2 cellular contexts compared by ENCODE assay signal in the genomic region with DNA sequence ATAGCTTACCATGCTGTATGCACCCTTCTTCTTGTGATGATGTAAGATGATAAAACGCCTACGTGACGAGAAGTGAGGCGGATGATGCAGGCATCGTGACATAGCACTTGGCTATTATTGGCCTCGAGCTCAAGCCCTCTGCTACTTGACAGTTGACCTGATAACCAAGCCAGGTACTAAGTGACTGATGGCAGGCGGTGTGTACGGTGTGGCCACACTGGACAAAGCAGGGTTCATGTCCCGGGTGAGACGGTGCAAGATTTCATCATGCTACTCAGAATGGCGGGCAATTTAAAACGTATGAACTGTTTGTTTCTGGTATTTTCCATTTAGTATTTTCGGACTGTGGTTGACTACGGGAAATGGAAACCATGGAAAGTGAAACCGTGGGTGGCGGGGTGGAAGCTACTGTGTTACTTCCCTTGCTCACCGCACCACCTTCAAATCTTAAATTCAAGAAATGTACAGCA.
TF ChIP-seq lines count a peak whose summit lies in the region.

No MANE protein-coding gene starts in this region.

TF ChIP-seq in H1, 55 proteins besides CTCF, POLR2A, EP300 and RAD21 (continues in another document):
- TF ChIP-seq SIN3A (conservative IDR thresholded peaks at IDR 0.05 in 1 of 2, IDR thresholded peaks at IDR 0.05 in 1 of 2; ENCODE audit: low read depth in 1 of 2, low read length in 2 of 2) (no peak), SRF (IDR thresholded peaks at IDR 0.05; ENCODE audit: low read depth, low read length) (no peak), CREB1 (IDR thresholded peaks at IDR 0.05) (no peak), FOSL1 (IDR thresholded peaks at IDR 0.05; ENCODE audit: insufficient read depth, low read depth, low read length) (no peak), RFX5 (IDR thresholded peaks at IDR 0.05; ENCODE audit: borderline replicate concordance, low read depth, low read length) (no peak), EGR1 (IDR thresholded peaks at IDR 0.05; ENCODE audit: borderline replicate concordance, low read depth, low read length) (no peak), SAP30 (IDR thresholded peaks at IDR 0.05; ENCODE audit: insufficient read depth, insufficient replicate concordance, low read length) (no peak), MAFK (IDR thresholded peaks at IDR 0.05; ENCODE audit: low read depth, low read length) (no peak), SP4 (IDR thresholded peaks at IDR 0.05; ENCODE audit: low read length) (no peak), CTBP2 (IDR thresholded peaks at IDR 0.05; ENCODE audit: borderline replicate concordance, insufficient read depth, insufficient read length, low read length) (no peak), TCF12 (IDR thresholded peaks at IDR 0.05; ENCODE audit: low read depth, low read length) (no peak), BACH1 (IDR thresholded peaks at IDR 0.05; ENCODE audit: low read length) (no peak), CEBPB (IDR thresholded peaks at IDR 0.05; ENCODE audit: low read depth, low read length) (no peak)
- TF ChIP-seq, protein P1, sequence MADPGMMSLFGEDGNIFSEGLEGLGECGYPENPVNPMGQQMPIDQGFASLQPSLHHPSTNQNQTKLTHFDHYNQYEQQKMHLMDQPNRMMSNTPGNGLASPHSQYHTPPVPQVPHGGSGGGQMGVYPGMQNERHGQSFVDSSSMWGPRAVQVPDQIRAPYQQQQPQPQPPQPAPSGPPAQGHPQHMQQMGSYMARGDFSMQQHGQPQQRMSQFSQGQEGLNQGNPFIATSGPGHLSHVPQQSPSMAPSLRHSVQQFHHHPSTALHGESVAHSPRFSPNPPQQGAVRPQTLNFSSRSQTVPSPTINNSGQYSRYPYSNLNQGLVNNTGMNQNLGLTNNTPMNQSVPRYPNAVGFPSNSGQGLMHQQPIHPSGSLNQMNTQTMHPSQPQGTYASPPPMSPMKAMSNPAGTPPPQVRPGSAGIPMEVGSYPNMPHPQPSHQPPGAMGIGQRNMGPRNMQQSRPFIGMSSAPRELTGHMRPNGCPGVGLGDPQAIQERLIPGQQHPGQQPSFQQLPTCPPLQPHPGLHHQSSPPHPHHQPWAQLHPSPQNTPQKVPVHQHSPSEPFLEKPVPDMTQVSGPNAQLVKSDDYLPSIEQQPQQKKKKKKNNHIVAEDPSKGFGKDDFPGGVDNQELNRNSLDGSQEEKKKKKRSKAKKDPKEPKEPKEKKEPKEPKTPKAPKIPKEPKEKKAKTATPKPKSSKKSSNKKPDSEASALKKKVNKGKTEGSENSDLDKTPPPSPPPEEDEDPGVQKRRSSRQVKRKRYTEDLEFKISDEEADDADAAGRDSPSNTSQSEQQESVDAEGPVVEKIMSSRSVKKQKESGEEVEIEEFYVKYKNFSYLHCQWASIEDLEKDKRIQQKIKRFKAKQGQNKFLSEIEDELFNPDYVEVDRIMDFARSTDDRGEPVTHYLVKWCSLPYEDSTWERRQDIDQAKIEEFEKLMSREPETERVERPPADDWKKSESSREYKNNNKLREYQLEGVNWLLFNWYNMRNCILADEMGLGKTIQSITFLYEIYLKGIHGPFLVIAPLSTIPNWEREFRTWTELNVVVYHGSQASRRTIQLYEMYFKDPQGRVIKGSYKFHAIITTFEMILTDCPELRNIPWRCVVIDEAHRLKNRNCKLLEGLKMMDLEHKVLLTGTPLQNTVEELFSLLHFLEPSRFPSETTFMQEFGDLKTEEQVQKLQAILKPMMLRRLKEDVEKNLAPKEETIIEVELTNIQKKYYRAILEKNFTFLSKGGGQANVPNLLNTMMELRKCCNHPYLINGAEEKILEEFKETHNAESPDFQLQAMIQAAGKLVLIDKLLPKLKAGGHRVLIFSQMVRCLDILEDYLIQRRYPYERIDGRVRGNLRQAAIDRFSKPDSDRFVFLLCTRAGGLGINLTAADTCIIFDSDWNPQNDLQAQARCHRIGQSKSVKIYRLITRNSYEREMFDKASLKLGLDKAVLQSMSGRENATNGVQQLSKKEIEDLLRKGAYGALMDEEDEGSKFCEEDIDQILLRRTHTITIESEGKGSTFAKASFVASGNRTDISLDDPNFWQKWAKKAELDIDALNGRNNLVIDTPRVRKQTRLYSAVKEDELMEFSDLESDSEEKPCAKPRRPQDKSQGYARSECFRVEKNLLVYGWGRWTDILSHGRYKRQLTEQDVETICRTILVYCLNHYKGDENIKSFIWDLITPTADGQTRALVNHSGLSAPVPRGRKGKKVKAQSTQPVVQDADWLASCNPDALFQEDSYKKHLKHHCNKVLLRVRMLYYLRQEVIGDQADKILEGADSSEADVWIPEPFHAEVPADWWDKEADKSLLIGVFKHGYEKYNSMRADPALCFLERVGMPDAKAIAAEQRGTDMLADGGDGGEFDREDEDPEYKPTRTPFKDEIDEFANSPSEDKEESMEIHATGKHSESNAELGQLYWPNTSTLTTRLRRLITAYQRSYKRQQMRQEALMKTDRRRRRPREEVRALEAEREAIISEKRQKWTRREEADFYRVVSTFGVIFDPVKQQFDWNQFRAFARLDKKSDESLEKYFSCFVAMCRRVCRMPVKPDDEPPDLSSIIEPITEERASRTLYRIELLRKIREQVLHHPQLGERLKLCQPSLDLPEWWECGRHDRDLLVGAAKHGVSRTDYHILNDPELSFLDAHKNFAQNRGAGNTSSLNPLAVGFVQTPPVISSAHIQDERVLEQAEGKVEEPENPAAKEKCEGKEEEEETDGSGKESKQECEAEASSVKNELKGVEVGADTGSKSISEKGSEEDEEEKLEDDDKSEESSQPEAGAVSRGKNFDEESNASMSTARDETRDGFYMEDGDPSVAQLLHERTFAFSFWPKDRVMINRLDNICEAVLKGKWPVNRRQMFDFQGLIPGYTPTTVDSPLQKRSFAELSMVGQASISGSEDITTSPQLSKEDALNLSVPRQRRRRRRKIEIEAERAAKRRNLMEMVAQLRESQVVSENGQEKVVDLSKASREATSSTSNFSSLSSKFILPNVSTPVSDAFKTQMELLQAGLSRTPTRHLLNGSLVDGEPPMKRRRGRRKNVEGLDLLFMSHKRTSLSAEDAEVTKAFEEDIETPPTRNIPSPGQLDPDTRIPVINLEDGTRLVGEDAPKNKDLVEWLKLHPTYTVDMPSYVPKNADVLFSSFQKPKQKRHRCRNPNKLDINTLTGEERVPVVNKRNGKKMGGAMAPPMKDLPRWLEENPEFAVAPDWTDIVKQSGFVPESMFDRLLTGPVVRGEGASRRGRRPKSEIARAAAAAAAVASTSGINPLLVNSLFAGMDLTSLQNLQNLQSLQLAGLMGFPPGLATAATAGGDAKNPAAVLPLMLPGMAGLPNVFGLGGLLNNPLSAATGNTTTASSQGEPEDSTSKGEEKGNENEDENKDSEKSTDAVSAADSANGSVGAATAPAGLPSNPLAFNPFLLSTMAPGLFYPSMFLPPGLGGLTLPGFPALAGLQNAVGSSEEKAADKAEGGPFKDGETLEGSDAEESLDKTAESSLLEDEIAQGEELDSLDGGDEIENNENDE (IDR thresholded peaks at IDR 0.05; ENCODE audit: insufficient replicate concordance, low read length) = no peak
- TF ChIP-seq, protein P2, sequence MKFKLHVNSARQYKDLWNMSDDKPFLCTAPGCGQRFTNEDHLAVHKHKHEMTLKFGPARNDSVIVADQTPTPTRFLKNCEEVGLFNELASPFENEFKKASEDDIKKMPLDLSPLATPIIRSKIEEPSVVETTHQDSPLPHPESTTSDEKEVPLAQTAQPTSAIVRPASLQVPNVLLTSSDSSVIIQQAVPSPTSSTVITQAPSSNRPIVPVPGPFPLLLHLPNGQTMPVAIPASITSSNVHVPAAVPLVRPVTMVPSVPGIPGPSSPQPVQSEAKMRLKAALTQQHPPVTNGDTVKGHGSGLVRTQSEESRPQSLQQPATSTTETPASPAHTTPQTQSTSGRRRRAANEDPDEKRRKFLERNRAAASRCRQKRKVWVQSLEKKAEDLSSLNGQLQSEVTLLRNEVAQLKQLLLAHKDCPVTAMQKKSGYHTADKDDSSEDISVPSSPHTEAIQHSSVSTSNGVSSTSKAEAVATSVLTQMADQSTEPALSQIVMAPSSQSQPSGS (IDR thresholded peaks at IDR 0.05; ENCODE audit: low read length) = no peak

TF ChIP-seq in SK-N-SH, 30 proteins besides CTCF, POLR2A, EP300 and RAD21:
- TF ChIP-seq, protein P3, sequence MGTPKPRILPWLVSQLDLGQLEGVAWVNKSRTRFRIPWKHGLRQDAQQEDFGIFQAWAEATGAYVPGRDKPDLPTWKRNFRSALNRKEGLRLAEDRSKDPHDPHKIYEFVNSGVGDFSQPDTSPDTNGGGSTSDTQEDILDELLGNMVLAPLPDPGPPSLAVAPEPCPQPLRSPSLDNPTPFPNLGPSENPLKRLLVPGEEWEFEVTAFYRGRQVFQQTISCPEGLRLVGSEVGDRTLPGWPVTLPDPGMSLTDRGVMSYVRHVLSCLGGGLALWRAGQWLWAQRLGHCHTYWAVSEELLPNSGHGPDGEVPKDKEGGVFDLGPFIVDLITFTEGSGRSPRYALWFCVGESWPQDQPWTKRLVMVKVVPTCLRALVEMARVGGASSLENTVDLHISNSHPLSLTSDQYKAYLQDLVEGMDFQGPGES (IDR thresholded peaks at IDR 0.05; ENCODE audit: low read depth, low read length) = no peak
- TF ChIP-seq EZH2phosphoT487 (IDR thresholded peaks at IDR 0.05; ENCODE audit: borderline replicate concordance, low read depth) (no peak), FOXM1 (IDR thresholded peaks at IDR 0.05; ENCODE audit: low read depth) (no peak), FOSL2 (IDR thresholded peaks at IDR 0.05; ENCODE audit: borderline replicate concordance, low read depth) (no peak), GABPA (IDR thresholded peaks at IDR 0.05; ENCODE audit: low read depth) (no peak), RXRA (IDR thresholded peaks at IDR 0.05; ENCODE audit: borderline replicate concordance, low read depth) (no peak)
